9 cellular contexts compared by ENCODE assay signal in the genomic region with DNA sequence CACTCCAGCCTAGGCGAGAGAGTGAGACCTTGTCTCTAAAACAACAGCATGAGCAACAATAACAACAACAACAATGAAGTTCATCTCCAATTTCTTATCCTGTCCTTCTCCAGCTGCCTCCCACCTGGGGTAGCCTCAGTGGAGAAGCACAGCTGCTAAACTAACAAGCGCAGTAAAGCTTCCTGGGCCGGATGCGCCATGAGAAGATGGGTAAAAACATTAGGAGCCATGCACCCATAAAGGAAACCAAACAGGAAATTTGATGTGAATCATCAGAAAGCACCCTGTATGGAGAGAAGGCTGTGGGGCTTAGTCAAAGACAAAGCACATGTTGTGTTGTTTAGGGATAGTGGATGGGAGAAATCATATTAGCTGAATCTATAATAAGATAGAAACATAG.
DNase-seq lines count a peak whose midpoint lies in the region; ATAC-seq, FAIRE-seq and TF ChIP-seq lines count a peak whose summit lies in the region.
"Had no signal": no experiment of that assay in that cellular context is flagged by ENCODE, and none has a peak within 500 bp of the region (broad histone marks: within the 10 kb centered on the region; RNA-seq: fewer than 3 reads in every experiment).

No MANE protein-coding gene starts in this region.

- H3K79me2 ChIP-seq in GM12878 (ENCODE audit: control insufficient read depth, insufficient read depth, low read length), result no peaks in the 10 kb centered on the region
- no peaks in the 10 kb centered on the region for H3K79me2 ChIP-seq in neural progenitor cell (ENCODE audit: low read depth)

- POLR2A ChIA-PET in RWPE1 (lab: Yijun Ruan, JAX; ENCODE audit: low non-redundant PET), result no interaction called here
- POLR2A ChIA-PET in GM12878 (lab: Charles Lee), result interaction anchor here (0.7 to 2.1 kb wide), 4 partner anchors 215 to 270 kb away, joined by 3 to 9 read pairs (median 3); no protein-coding TSS in a partner anchor

- no peak for FAIRE-seq in GM12878 (lab: Jason Lieb, UNC)

- TF ChIP-seq CTCF in RWPE1 (conservative IDR thresholded peaks at IDR 0.05; ENCODE audit: low read depth) (no peak), GM12878 (IDR thresholded peaks at IDR 0.05 in 2 of 3, conservative IDR thresholded peaks at IDR 0.05 in 1 of 3; ENCODE audit: control insufficient read depth in 2 of 3, extremely low read depth in 1 of 3, insufficient read depth in 1 of 3, low read depth in 3 of 3, low read length in 3 of 3) (no peak), neural progenitor cell (IDR thresholded peaks at IDR 0.05) (no peak)

- H3K4me2 ChIP-seq in BLaER1 (peak overlapping the region; percentile 49), GM12878 (ENCODE audit: control insufficient read depth, insufficient read depth) (peak overlapping the region; percentile 32; the same call in 1 of the 2 replicates), neural progenitor cell (no peak overlapping the region)

- TF ChIP-seq RAD21 in GM12878 (IDR thresholded peaks at IDR 0.05; ENCODE audit: insufficient read depth, low read depth, low read length), result no peak

- H3K4me1 Mint-ChIP-seq in neural progenitor cell, result peaks cover 32% of the 10 kb centered on the region

- peaks cover 7% of the 10 kb centered on the region for H3K9me3 Mint-ChIP-seq in neural progenitor cell

- H3K9ac ChIP-seq in BLaER1 (no peak overlapping the region), GM12878 (ENCODE audit: control insufficient read depth, insufficient read depth, low read length) (peak overlapping the region; percentile 18; the same call in 1 of the 2 replicates), neural progenitor cell (no peak overlapping the region)

- H3F3A ChIP-seq in neural progenitor cell (ENCODE audit: low read depth), result no peaks in the 10 kb centered on the region

- no peak overlapping the region for H3K4me3 ChIP-seq in BLaER1
- H3K4me3 ChIP-seq in GM12878, result no peak overlapping the region
- no peak overlapping the region for H3K4me3 ChIP-seq in neural progenitor cell
- H3K4me3 ChIP-seq: coronary artery had no signal

- CTCF ChIA-PET in RWPE1 (lab: Yijun Ruan, JAX), result interaction anchor here (0.5 to 1.0 kb wide), 2 partner anchors 15 to 45 kb away, joined by 3 read pairs; no protein-coding TSS in a partner anchor
- CTCF ChIA-PET in GM12878 (lab: Yijun Ruan, JAX), result interaction anchor here (0.7 to 3.6 kb wide), 13 partner anchors 8 to 343 kb away, joined by 3 to 35 read pairs (median 4); no protein-coding TSS in a partner anchor

- SMC1A ChIA-PET in GM12878 (lab: Charles Lee; ENCODE audit: uncharacterized antibody, unreplicated experiment), result interaction anchor here (0.7 to 3.6 kb wide), 23 partner anchors 18 to 734 kb away, joined by 3 to 29 read pairs (median 5); partner anchors contain the start of gene FYN

- intact Hi-C loops in GM12878 (cut with micrococcal nuclease; ENCODE audit: unreplicated experiment), result loop anchor here (1.0 kb wide), 1 partner anchor 120 kb away; the partner anchor contains the start of gene FYN
- intact Hi-C loops in posterior vena cava (cut with DNase I), result no loop called here

- H3K4me3 Mint-ChIP-seq in neural progenitor cell, result no peak overlapping the region

- no peaks in the 10 kb centered on the region for H4K20me1 ChIP-seq in BLaER1
- no peaks in the 10 kb centered on the region for H4K20me1 ChIP-seq in GM12878 (ENCODE audit: control insufficient read depth, insufficient read depth)
- H4K20me1 ChIP-seq in neural progenitor cell (ENCODE audit: low read depth), result no peaks in the 10 kb centered on the region

- H3K27ac Mint-ChIP-seq in neural progenitor cell, result no peak overlapping the region

- H3K27me3 ChIP-seq in BLaER1 (no peaks in the 10 kb centered on the region), GM12878 (replicated peaks in 1 of 2; ENCODE audit: control insufficient read depth in 2 of 2, insufficient read depth in 2 of 2, low read length in 1 of 2) (no peaks in the 10 kb centered on the region), neural progenitor cell (no peaks in the 10 kb centered on the region)

- DNase-seq in RWPE1 (ENCODE audit: low spot score), result peak; percentile 13
- no peak for DNase-seq in GM12878 (ENCODE audit: low read depth, low spot score)
- DNase-seq in neural progenitor cell (ENCODE audit: low spot score), result no peak
- no peak for DNase-seq in posterior vena cava (ENCODE audit: low spot score)

- no peak for TF ChIP-seq EP300 in GM12878 (IDR thresholded peaks at IDR 0.05; ENCODE audit: borderline replicate concordance in 1 of 2, control insufficient read depth in 1 of 2, low read depth in 2 of 2, low read length in 2 of 2)

- no TSS peak for BruUV-seq in GM12878 (replicated peaks; lab: Mats Ljungman, UMichigan)

- RAD21 ChIA-PET in GM12878 (lab: Charles Lee; ENCODE audit: unreplicated experiment), result interaction anchor here (0.9 to 3.2 kb wide), 10 partner anchors 50 to 283 kb away, joined by 3 to 14 read pairs (median 4); no protein-coding TSS in a partner anchor

- peaks cover 4% of the 10 kb centered on the region for H3K27me3 Mint-ChIP-seq in neural progenitor cell (ENCODE audit: insufficient read depth, low read depth)

- in situ Hi-C loops in GM12878 (cut with MboI), result no loop called here

- H3K36me3 Mint-ChIP-seq in neural progenitor cell, result peaks cover 2% of the 10 kb centered on the region

- H3K9me3 ChIP-seq in BLaER1 (0 out of 2 replicates have a peak, but pooled peaks cover 2% of the 10 kb centered on the region), GM12878 (replicated peaks; ENCODE audit: control insufficient read depth, insufficient read depth, low read length) (no peaks in the 10 kb centered on the region; the same call in 2 of the 3 replicates), neural progenitor cell (ENCODE audit: low read depth) (no peaks in the 10 kb centered on the region)

- peaks cover 39% of the 10 kb centered on the region for H3K4me1 ChIP-seq in BLaER1
- peaks cover 47% of the 10 kb centered on the region for H3K4me1 ChIP-seq in GM12878 (ENCODE audit: control insufficient read depth, insufficient read depth, low read length)
- H3K4me1 ChIP-seq in neural progenitor cell, result peaks cover 10% of the 10 kb centered on the region

- ATAC-seq in GM21576 (IDR thresholded peaks at IDR 0.05; ENCODE audit: unreplicated experiment) (peak; percentile 34), GM12878 (peak; percentile 64), HG03520 (IDR thresholded peaks at IDR 0.05; ENCODE audit: unreplicated experiment) (no peak), HG03342 (IDR thresholded peaks at IDR 0.05; ENCODE audit: unreplicated experiment) (no peak)

- WGBS in GM12878 (ENCODE audit: insufficient coverage, insufficient replicate concordance, low lambda C conversion rate, missing lambda C conversion rate), result 6% methylated on average over 4 of the region's 4 CpGs

- H3K27ac ChIP-seq in BLaER1 (peak overlapping the region; percentile 52; the same call in 1 of the 2 replicates), RWPE1 (no peak overlapping the region), GM12878 (ENCODE audit: control insufficient read depth, insufficient read depth) (peak overlapping the region; percentile 80), neural progenitor cell (no peak overlapping the region)
- H3K27ac ChIP-seq: coronary artery had no signal

- H2AFZ ChIP-seq in GM12878 (ENCODE audit: control insufficient read depth, low read depth, low read length), result peak overlapping the region; percentile 76
- H2AFZ ChIP-seq in neural progenitor cell (replicated peaks), result no peak overlapping the region

- H3K36me3 ChIP-seq in BLaER1, result no peaks in the 10 kb centered on the region
- no peaks in the 10 kb centered on the region for H3K36me3 ChIP-seq in GM12878 (ENCODE audit: control insufficient read depth in 2 of 2, insufficient read depth in 2 of 2, low read length in 1 of 2)
- H3K36me3 ChIP-seq in neural progenitor cell, result no peaks in the 10 kb centered on the region

- no peak for TF ChIP-seq POLR2A in GM12878 (IDR thresholded peaks at IDR 0.05; ENCODE audit: low read depth, low read length)

TF ChIP-seq in GM12878, 131 proteins besides CTCF, POLR2A, EP300 and RAD21 (continues in another document):
- no peak for TF ChIP-seq SIX5 (IDR thresholded peaks at IDR 0.05; ENCODE audit: low read depth, low read length, severe bottlenecking)
- TF ChIP-seq ZBTB33 (IDR thresholded peaks at IDR 0.05), result no peak
- TF ChIP-seq IKZF2 (IDR thresholded peaks at IDR 0.05), result peak; percentile 57 to 70; a peak in 3 of 4 replicates
- TF ChIP-seq TCF12 (IDR thresholded peaks at IDR 0.05; ENCODE audit: low read depth, low read length), result peak; percentile 54; the same call in 1 of the 2 replicates
- no peak for TF ChIP-seq SREBF2 (IDR thresholded peaks at IDR 0.05; ENCODE audit: low read length)
- TF ChIP-seq YBX1 (IDR thresholded peaks at IDR 0.05), result no peak
- no peak for TF ChIP-seq STAT1 (conservative IDR thresholded peaks at IDR 0.05)
- no peak for TF ChIP-seq TAF1 (IDR thresholded peaks at IDR 0.05; ENCODE audit: borderline replicate concordance, low read depth, low read length)
- TF ChIP-seq NFIC (IDR thresholded peaks at IDR 0.05; ENCODE audit: low read depth, low read length), result peak; percentile 89

Comparison
In these comparisons a context has a peak if more than half of its experiments do, and no peak if none do; other contexts are left out.
1. H3K27ac ChIP-seq: peak in BLaER1 (single experiment) and GM12878 (single experiment); none in RWPE1 (single experiment) and neural progenitor cell (single experiment).
2. ATAC-seq: peak in GM21576 (single experiment) and GM12878 (single experiment); none in HG03520 (single experiment) and HG03342 (single experiment).